In the genomic region with DNA sequence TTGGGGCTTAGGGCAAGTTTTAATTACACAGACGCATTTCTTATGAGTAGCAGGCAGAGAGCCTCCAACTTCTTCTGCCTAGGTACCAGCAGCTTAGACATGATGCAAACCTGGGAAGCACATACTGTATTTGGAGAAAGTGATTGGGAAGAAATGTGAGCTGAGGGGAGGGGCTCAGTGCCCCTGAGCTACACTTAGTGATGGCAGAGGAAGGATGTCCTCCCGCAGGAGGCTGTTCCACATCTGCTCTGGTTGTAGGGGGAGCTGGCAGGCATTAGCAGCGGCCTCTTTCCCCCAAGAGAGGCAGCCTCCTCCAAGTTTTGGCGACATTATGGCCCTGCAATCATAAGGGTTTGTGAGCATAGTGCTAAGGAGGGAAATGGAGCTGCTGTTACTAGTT, we compare ENCODE assay signal across 15 cellular contexts. TPM values are rescaled to one million over a fixed set of nuclear protein-coding genes. Genes with fewer than 3 reads are reported as not detected.
DNase-seq lines count a peak whose midpoint lies in the region; ATAC-seq and TF ChIP-seq lines count a peak whose summit lies in the region.
"Had no signal": no experiment of that assay in that cellular context is flagged by ENCODE, and none has a peak within 500 bp of the region (broad histone marks: within the 10 kb centered on the region; RNA-seq: fewer than 3 reads in every experiment).

No MANE protein-coding gene starts in this region.

- H3K27ac Mint-ChIP-seq in stimulated activated naive CD8-positive, alpha-beta T cell treated with anti-CD3 and anti-CD28 coated beads, Interleukin-15, amount 100 ng/mL, for 72 hours: no peak overlapping the region
- H3K27ac Mint-ChIP-seq in immature natural killer cell: peak overlapping the region; percentile 94 to 98 (median 96)

- H3K27me3 Mint-ChIP-seq in stimulated activated naive CD8-positive, alpha-beta T cell treated with anti-CD3 and anti-CD28 coated beads, Interleukin-15, amount 100 ng/mL, for 72 hours: peaks cover 8% of the 10 kb centered on the region
- peaks cover 10 to 19% (median 16%) of the 10 kb centered on the region in 3 donors for H3K27me3 Mint-ChIP-seq in immature natural killer cell (ENCODE audit: low read depth in 3 of 3)

- no peak for DNase-seq in stimulated activated naive CD8-positive, alpha-beta T cell treated with anti-CD3 and anti-CD28 coated beads, Interleukin-15, amount 100 ng/mL, for 72 hours
- no peak for DNase-seq in stimulated activated naive CD8-positive, alpha-beta T cell treated with anti-CD3 and anti-CD28 coated beads, Interleukin-15, Interleukin-2, amounts not matched to agents 100 U/mL and 50 U/mL, for 24 hours
- no peak for DNase-seq in Panc1 (ENCODE audit: low read depth, low spot score)
- no peak for DNase-seq in immature natural killer cell
- no peak for DNase-seq in upper lobe of right lung
- DNase-seq in Ammon's horn (ENCODE audit: low spot score): no peak
- DNase-seq in head of caudate nucleus: no peak
- no peak for DNase-seq in OCI-M1 (lab: John Stamatoyannopoulos, UW)
- DNase-seq: activated CD4-positive, alpha-beta T cell treated with anti-CD3 and anti-CD28 coated beads, Interleukin-2, amount 50 U/mL, for 1 hour; caudate nucleus; left cardiac atrium; PC-3; right lobe of liver had no signal

- TF ChIP-seq CTCF in Panc1 (IDR thresholded peaks at IDR 0.05): no peak
- no peak for TF ChIP-seq CTCF in upper lobe of right lung (IDR thresholded peaks at IDR 0.05)

- BruUV-seq in Panc1 (replicated peaks; lab: Mats Ljungman, UMichigan): no TSS peak

- CTCF ChIA-PET in Panc1 (lab: Charles Lee): no interaction called here

- H3K27me3 ChIP-seq in Panc1 (ENCODE audit: control insufficient read depth, insufficient read depth, low read length) (no peaks in the 10 kb centered on the region), upper lobe of right lung (no peaks in the 10 kb centered on the region)
- H3K27me3 ChIP-seq: right lobe of liver had no signal

- H3K36me3 Mint-ChIP-seq in immature natural killer cell: peaks cover 9 to 18% (median 13%) of the 10 kb centered on the region in 3 donors

- in situ Hi-C loops in Panc1 (cut with HindIII; ENCODE audit: low pct_unique_long_range_greater_than_20kb, low sequenced_read_pairs): no loop called here

- H3K36me3 ChIP-seq in Panc1 (ENCODE audit: control insufficient read depth, insufficient read depth, low read length) (no peaks in the 10 kb centered on the region), upper lobe of right lung (no peaks in the 10 kb centered on the region)
- H3K36me3 ChIP-seq: right lobe of liver had no signal

- intact Hi-C loops in Panc1 (cut with micrococcal nuclease; ENCODE audit: unreplicated experiment): no loop called here
- intact Hi-C loops in upper lobe of right lung (cut with DNase I): no loop called here
- intact Hi-C loops in head of caudate nucleus (cut with DNase I): no loop called here

- peak overlapping the region; percentile 12 to 70 for H3K4me3 Mint-ChIP-seq in stimulated activated naive CD8-positive, alpha-beta T cell treated with anti-CD3 and anti-CD28 coated beads, Interleukin-15, amount 100 ng/mL, for 72 hours
- H3K4me3 Mint-ChIP-seq in immature natural killer cell: peak overlapping the region; percentile 88 to 97 (median 89)

- POLR2A ChIA-PET in Panc1 (lab: Charles Lee): no interaction called here

- no peak overlapping the region for H3K4me3 ChIP-seq in Panc1 (ENCODE audit: low read depth in 2 of 2, low read length in 2 of 2)
- H3K4me3 ChIP-seq in upper lobe of right lung: no peak overlapping the region
- H3K4me3 ChIP-seq: right lobe of liver had no signal

- H3K4me1 ChIP-seq in Panc1 (ENCODE audit: control insufficient read depth, insufficient read depth, low read length) (peaks cover 45% of the 10 kb centered on the region), upper lobe of right lung (peaks cover 23% of the 10 kb centered on the region)
- H3K4me1 ChIP-seq: right lobe of liver had no signal

- H3K27ac ChIP-seq in Panc1 (ENCODE audit: low read length) (peak overlapping the region; percentile 91), upper lobe of right lung (peak overlapping the region; percentile 72)
- H3K27ac ChIP-seq: right lobe of liver had no signal

- H3K9me3 Mint-ChIP-seq in stimulated activated naive CD8-positive, alpha-beta T cell treated with anti-CD3 and anti-CD28 coated beads, Interleukin-15, amount 100 ng/mL, for 72 hours: no peaks in the 10 kb centered on the region
- H3K9me3 Mint-ChIP-seq in immature natural killer cell: no peaks in the 10 kb centered on the region
- H3K9me3 Mint-ChIP-seq: activated naive CD4-positive, alpha-beta T cell treated with anti-CD3 and anti-CD28 coated beads for 36 hours had no signal

- H3K4me1 Mint-ChIP-seq in stimulated activated naive CD8-positive, alpha-beta T cell treated with anti-CD3 and anti-CD28 coated beads, Interleukin-15, amount 100 ng/mL, for 72 hours: peaks cover 73% of the 10 kb centered on the region
- H3K4me1 Mint-ChIP-seq in immature natural killer cell: peaks cover 80 to 82% of the 10 kb centered on the region in 2 donors

- no peaks in the 10 kb centered on the region for H3K9me3 ChIP-seq in Panc1 (ENCODE audit: control insufficient read depth, insufficient read depth, low read depth, low read length)
- H3K9me3 ChIP-seq in upper lobe of right lung: no peaks in the 10 kb centered on the region
- H3K9me3 ChIP-seq: right lobe of liver had no signal

- ATAC-seq in stimulated activated naive CD8-positive, alpha-beta T cell treated with anti-CD3 and anti-CD28 coated beads, Interleukin-15, amount 100 ng/mL, for 72 hours: no peak
- ATAC-seq in stimulated activated naive CD8-positive, alpha-beta T cell treated with anti-CD3 and anti-CD28 coated beads, Interleukin-15, Interleukin-2, amounts not matched to agents 100 U/mL and 50 U/mL, for 24 hours: no peak
- ATAC-seq in Panc1 (no peak), upper lobe of right lung (no peak)
- ATAC-seq: left cardiac atrium, PC-3 had no signal

RNA-seq across cellular contexts. Expression of gene ALOX5AP, which starts 3.2 kb away (rescaled TPM):
- 2.1 TPM for total RNA-seq in Panc1 (2021; ENCODE audit: unreplicated experiment)
- polyA plus RNA-seq in Panc1 (2012; ENCODE audit: insufficient read length): 0.65 TPM
- 100 to 1,000 TPM; 449 to 804 (median 530) TPM for polyA plus RNA-seq in immature natural killer cell
- 195 TPM for total RNA-seq in upper lobe of right lung
- total RNA-seq: PC-3 had no signal
- polyA plus RNA-seq: neural cell had no signal

Comparison
In these comparisons a context has a peak if more than half of its experiments do, and no peak if none do; other contexts are left out.
1. H3K27ac Mint-ChIP-seq: peak in immature natural killer cell (6 of 6); none in stimulated activated naive CD8-positive, alpha-beta T cell treated with anti-CD3 and anti-CD28 coated beads, Interleukin-15, amount 100 ng/mL, for 72 hours (0 of 2).
2. RNA of gene ALOX5AP, which starts 3.2 kb away (total RNA-seq): 195 TPM in upper lobe of right lung (single experiment); 2.1 TPM in Panc1 (single experiment); every median in the first group is over 10 times any median in the second.